18 cellular contexts compared by ENCODE assay signal in the genomic region with DNA sequence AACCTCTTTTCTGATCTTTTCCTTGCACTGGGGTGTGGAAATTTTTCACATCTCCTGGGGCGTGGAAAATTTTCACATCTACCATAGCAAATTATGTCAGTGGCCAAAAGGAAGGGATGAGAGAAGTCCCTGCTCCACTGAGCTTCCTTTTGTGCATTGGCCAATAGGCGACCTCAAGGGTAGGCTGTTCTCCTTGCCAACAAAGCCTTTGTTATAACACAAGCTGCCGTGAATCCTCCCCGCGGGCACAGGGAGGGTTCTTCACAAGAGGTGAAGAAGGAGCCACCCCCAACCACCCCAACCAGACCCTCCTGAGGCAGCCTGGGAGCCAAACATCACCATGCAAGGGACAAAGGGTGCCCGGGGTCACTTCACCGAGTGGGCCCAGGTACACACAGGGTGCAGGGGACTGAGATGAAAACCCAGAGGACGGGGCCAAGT. TPM values are rescaled to one million over a fixed set of nuclear protein-coding genes. Genes with fewer than 3 reads are reported as not detected.
DNase-seq lines count a peak whose midpoint lies in the region; ATAC-seq and TF ChIP-seq lines count a peak whose summit lies in the region.
"Had no signal": no experiment of that assay in that cellular context is flagged by ENCODE, and none has a peak within 500 bp of the region (broad histone marks: within the 10 kb centered on the region; RNA-seq: fewer than 3 reads in every experiment).

No MANE protein-coding gene starts in this region.

- peak overlapping the region; percentile 3 for H3K27ac Mint-ChIP-seq in activated T-helper 17 cell treated with anti-CD3 and anti-CD28 coated beads, Interleukin-2, amount 50 U/mL, for 72 hours
- H3K27ac Mint-ChIP-seq in endodermal cell: no peak overlapping the region
- H3K27ac Mint-ChIP-seq: progenitor cell of endocrine pancreas had no signal

- H3K4me3 Mint-ChIP-seq in activated T-helper 17 cell treated with anti-CD3 and anti-CD28 coated beads, Interleukin-2, amount 50 U/mL, for 72 hours: peak overlapping the region; percentile 41
- H3K4me3 Mint-ChIP-seq in endodermal cell: no peak overlapping the region

- no peaks in the 10 kb centered on the region for H3K9me3 Mint-ChIP-seq in activated T-helper 17 cell treated with anti-CD3 and anti-CD28 coated beads, Interleukin-2, amount 50 U/mL, for 72 hours
- no peaks in the 10 kb centered on the region for H3K9me3 Mint-ChIP-seq in endodermal cell

- no peak overlapping the region for H3K27ac ChIP-seq in left ventricle myocardium inferior (replicated peaks)
- peak overlapping the region; percentile 94 for H3K27ac ChIP-seq in layer of hippocampus (ENCODE audit: low read depth, low read length)
- no peak overlapping the region for H3K27ac ChIP-seq in endodermal cell (ENCODE audit: low read depth, low read length)
- H3K27ac ChIP-seq: testis had no signal

- DNase-seq in cardiac septum (ENCODE audit: low spot score) (peak; percentile 64), left ventricle myocardium inferior (no peak), DMS79 treated with DMSO at 0.1 percent for 48 hours (lab: John Stamatoyannopoulos, UW) (no peak), endodermal cell (no peak), NCI-H82 treated with DMSO at 0.1 percent for 48 hours (lab: John Stamatoyannopoulos, UW; ENCODE audit: unreplicated experiment) (no peak)
- DNase-seq: activated effector memory CD4-positive, alpha-beta T cell treated with Interleukin-2 at 50 U/mL for 16 hours; COR-L47; foreskin melanocyte; GDM1; left ventricle myocardium superior; NCI-H1694 treated with DMSO at 0.1 percent for 48 hours; NCI-H748 treated with DMSO at 0.1 percent for 48 hours; testis had no signal

- 83 to 93% methylated on average over 2 to 7 of the region's 8 CpGs for WGBS in endodermal cell (ENCODE audit: insufficient coverage in 1 of 2, insufficient read length in 1 of 2), 2 experiments

- H3K36me3 Mint-ChIP-seq in activated T-helper 17 cell treated with anti-CD3 and anti-CD28 coated beads, Interleukin-2, amount 50 U/mL, for 72 hours (ENCODE audit: low read depth): no peaks in the 10 kb centered on the region
- no peaks in the 10 kb centered on the region for H3K36me3 Mint-ChIP-seq in endodermal cell (ENCODE audit: low read depth)

- no peak overlapping the region for H3K4me3 ChIP-seq in left ventricle myocardium inferior
- no peak overlapping the region for H3K4me3 ChIP-seq in endodermal cell (ENCODE audit: low read length)
- H3K4me3 ChIP-seq: testis had no signal

- H3K4me1 ChIP-seq in left ventricle myocardium inferior: peaks cover 10% of the 10 kb centered on the region
- H3K4me1 ChIP-seq in endodermal cell (ENCODE audit: control insufficient read depth, insufficient read depth, low read length): no peaks in the 10 kb centered on the region

- no peak for ATAC-seq in activated T-helper 17 cell treated with anti-CD3 and anti-CD28 coated beads, Interleukin-2, amount 50 U/mL, for 72 hours (replicated peaks)
- ATAC-seq in HG02642 (IDR thresholded peaks at IDR 0.05; ENCODE audit: poor library complexity, unreplicated experiment): no peak
- ATAC-seq: left ventricle myocardium superior had no signal

- no peaks in the 10 kb centered on the region for H3K36me3 ChIP-seq in left ventricle myocardium inferior
- H3K36me3 ChIP-seq in endodermal cell (ENCODE audit: control insufficient read depth, insufficient read depth, low read length): no peaks in the 10 kb centered on the region

- peaks cover 7% of the 10 kb centered on the region for H3K27me3 Mint-ChIP-seq in activated T-helper 17 cell treated with anti-CD3 and anti-CD28 coated beads, Interleukin-2, amount 50 U/mL, for 72 hours
- no peaks in the 10 kb centered on the region for H3K27me3 Mint-ChIP-seq in endodermal cell (ENCODE audit: insufficient read depth)
- H3K27me3 Mint-ChIP-seq: progenitor cell of endocrine pancreas had no signal

- intact Hi-C loops in cardiac septum (cut with DNase I): no loop called here
- intact Hi-C loops in left ventricle myocardium inferior (cut with micrococcal nuclease): no loop called here

- H3K9me3 ChIP-seq in left ventricle myocardium inferior (replicated peaks): no peaks in the 10 kb centered on the region
- no peaks in the 10 kb centered on the region for H3K9me3 ChIP-seq in endodermal cell (ENCODE audit: control insufficient read depth, low read length)
- H3K9me3 ChIP-seq: testis had no signal

- H3K27me3 ChIP-seq in left ventricle myocardium inferior (ENCODE audit: low read depth) (peaks cover 20% of the 10 kb centered on the region), layer of hippocampus (ENCODE audit: control insufficient read depth, insufficient read depth, low read length) (no peaks in the 10 kb centered on the region), endodermal cell (ENCODE audit: control insufficient read depth, insufficient read depth, low read length, poor library complexity, severe bottlenecking) (no peaks in the 10 kb centered on the region)
- H3K27me3 ChIP-seq: testis had no signal

- H3K4me1 Mint-ChIP-seq in activated T-helper 17 cell treated with anti-CD3 and anti-CD28 coated beads, Interleukin-2, amount 50 U/mL, for 72 hours: peaks cover 12% of the 10 kb centered on the region
- H3K4me1 Mint-ChIP-seq in endodermal cell: no peaks in the 10 kb centered on the region

- TF ChIP-seq CTCF in left ventricle myocardium inferior (IDR thresholded peaks at IDR 0.05; ENCODE audit: borderline replicate concordance) (no peak), endodermal cell (conservative IDR thresholded peaks at IDR 0.05) (no peak)

- H3K9ac ChIP-seq in endodermal cell (ENCODE audit: extremely low read depth, low read length, poor library complexity, severe bottlenecking): no peak overlapping the region

RNA-seq across cellular contexts. Expression of a gene that starts 6.5 kb away (rescaled TPM):
- total RNA-seq in cardiac septum (not detected), left ventricle myocardium inferior (0.14 TPM), endodermal cell (under 1 TPM in 1 of 2 donors, not detected in 1; 0.29 TPM)
- not detected for total RNA-seq in activated T-helper 17 cell treated with anti-CD3 and anti-CD28 coated beads, Interleukin-2, amount 50 U/mL, for 72 hours
- not detected for polyA plus RNA-seq in endodermal cell (2013, experiment 1 of 2)
- not detected for polyA plus RNA-seq in endodermal cell (2013, experiment 2 of 2)
- total RNA-seq: left ventricle myocardium superior, MCF 10A had no signal
